8 cellular contexts compared by ENCODE assay signal in the genomic region with DNA sequence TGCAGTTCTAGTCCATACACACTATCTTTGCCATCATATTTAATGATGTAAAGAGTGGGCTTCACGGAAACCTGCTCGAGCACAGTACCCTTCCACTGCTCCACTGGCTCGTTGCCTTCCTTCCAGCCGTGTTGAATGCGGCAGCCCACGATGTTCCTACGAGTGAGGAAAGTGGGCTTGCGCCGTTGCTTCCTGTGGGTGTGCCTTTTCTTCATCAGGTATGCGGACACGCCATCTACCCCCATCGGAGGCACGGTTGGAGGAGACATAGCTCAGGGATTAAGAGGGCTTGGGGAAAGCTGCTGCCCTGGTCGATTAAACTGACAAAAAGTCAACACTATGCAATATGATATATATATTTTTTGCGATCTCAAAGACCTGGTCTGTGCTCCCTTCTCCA. TPM values are rescaled to one million over a fixed set of nuclear protein-coding genes. Genes with fewer than 3 reads are reported as not detected.
DNase-seq lines count a peak whose midpoint lies in the region; ATAC-seq and TF ChIP-seq lines count a peak whose summit lies in the region.

No MANE protein-coding gene starts in this region.

- H3K36me3 ChIP-seq in right atrium auricular region, result no peaks in the 10 kb centered on the region

- no peaks in the 10 kb centered on the region for H3K27me3 Mint-ChIP-seq in activated naive CD8-positive, alpha-beta T cell treated with anti-CD3 and anti-CD28 coated beads for 36 hours

- H3K4me3 ChIP-seq in AG09309 (ENCODE audit: control insufficient read depth, low read depth, low read length), result peak overlapping the region; percentile 61
- peak overlapping the region; percentile 53 to 56 for H3K4me3 ChIP-seq in right atrium auricular region

- H3K9me3 Mint-ChIP-seq in activated naive CD8-positive, alpha-beta T cell treated with anti-CD3 and anti-CD28 coated beads for 36 hours, result no peaks in the 10 kb centered on the region

- peak overlapping the region in 1 of 2 donors; percentile 72 for H3K27ac ChIP-seq in right atrium auricular region

- TF ChIP-seq CTCF in AG09309 (IDR thresholded peaks at IDR 0.05; ENCODE audit: control insufficient read depth, insufficient read depth, low read depth, low read length, missing control alignments) (no peak), right atrium auricular region (IDR thresholded peaks at IDR 0.05) (no peak)

- peak overlapping the region; percentile 80 for H3K27ac Mint-ChIP-seq in activated naive CD8-positive, alpha-beta T cell treated with anti-CD3 and anti-CD28 coated beads for 36 hours

- no peaks in the 10 kb centered on the region for H3K9me3 ChIP-seq in right atrium auricular region

- H3K4me3 Mint-ChIP-seq in activated naive CD8-positive, alpha-beta T cell treated with anti-CD3 and anti-CD28 coated beads for 36 hours, result peak overlapping the region; percentile 94

- no peaks in the 10 kb centered on the region for H3K4me1 ChIP-seq in right atrium auricular region

- DNase-seq in AG09309 (ENCODE audit: low read depth) (no peak), NCI-H524 (lab: John Stamatoyannopoulos, UW) (peak; percentile 50 to 57), right atrium auricular region (ENCODE audit: low spot score) (no peak), renal cortical epithelial cell (ENCODE audit: low read depth) (peak; percentile 1), OCI-M2 (lab: John Stamatoyannopoulos, UW; ENCODE audit: unreplicated experiment) (no peak)
- DNase-seq in activated naive CD8-positive, alpha-beta T cell treated with anti-CD3 and anti-CD28 coated beads for 36 hours, result peak; percentile 6

- H3K4me1 Mint-ChIP-seq in activated naive CD8-positive, alpha-beta T cell treated with anti-CD3 and anti-CD28 coated beads for 36 hours, result peaks cover 10% of the 10 kb centered on the region

- no peaks in the 10 kb centered on the region for H3K27me3 ChIP-seq in right atrium auricular region

- ATAC-seq in GM18508 (IDR thresholded peaks at IDR 0.05; ENCODE audit: insufficient read depth, unreplicated experiment) (peak; percentile 9), HG02973 (IDR thresholded peaks at IDR 0.05; ENCODE audit: unreplicated experiment) (peak; percentile 32)

- H3K36me3 Mint-ChIP-seq in activated naive CD8-positive, alpha-beta T cell treated with anti-CD3 and anti-CD28 coated beads for 36 hours, result peaks cover 9% of the 10 kb centered on the region

RNA-seq across cellular contexts. Expression of a gene that starts 0.6 kb away (rescaled TPM):
- total RNA-seq in activated naive CD8-positive, alpha-beta T cell treated with anti-CD3 and anti-CD28 coated beads for 36 hours, result 1 to 10 TPM; 6.0 TPM
- total RNA-seq in right atrium auricular region (under 1 TPM; 0.63 to 0.94 TPM), renal cortical epithelial cell (1.7 and 2.9 TPM in 2 replicates)

Comparison
In these comparisons a context has a peak if more than half of its experiments do, and no peak if none do; other contexts are left out.
1. DNase-seq: peak in NCI-H524 (2 of 2), activated naive CD8-positive, alpha-beta T cell treated with anti-CD3 and anti-CD28 coated beads for 36 hours (single experiment) and renal cortical epithelial cell (single experiment); none in AG09309 (single experiment), right atrium auricular region (single experiment) and OCI-M2 (single experiment).